In genomic region chr4:112693507-112693906, GRCh38 we compare ENCODE assay signal across 35 cellular contexts. TPM values are rescaled to one million over a fixed set of nuclear protein-coding genes. Genes with fewer than 3 reads are reported as not detected.
DNase-seq lines count a peak whose midpoint lies in the region; ATAC-seq, FAIRE-seq and TF ChIP-seq lines count a peak whose summit lies in the region.
"Had no signal": no experiment of that assay in that cellular context is flagged by ENCODE, and none has a peak within 500 bp of the region (broad histone marks: within the 10 kb centered on the region; RNA-seq: fewer than 3 reads in every experiment).

No MANE protein-coding gene starts in this region.

- POLR2A ChIA-PET in H1 (lab: Charles Lee; ENCODE audit: partially characterized antibody), result interaction anchor here (0.6 to 1.7 kb wide), 7 partner anchors 9 to 57 kb away, joined by 3 to 4 read pairs (median 4); no protein-coding TSS in a partner anchor

- no peak for TF ChIP-seq EP300 in H1 (IDR thresholded peaks at IDR 0.05; ENCODE audit: borderline replicate concordance in 1 of 2, low read depth in 2 of 2, low read length in 2 of 2)
- no peak for TF ChIP-seq EP300 in esophagus muscularis mucosa (IDR thresholded peaks at IDR 0.05)

- CTCF ChIA-PET in H1 (lab: Charles Lee; ENCODE audit: partially characterized antibody), result interaction anchor here (0.8 to 2.3 kb wide), 4 partner anchors 10 to 153 kb away, joined by 4 to 7 read pairs (median 4); no protein-coding TSS in a partner anchor

- H3K23ac ChIP-seq in H1 (ENCODE audit: insufficient read length), result no peak overlapping the region
- H3K23ac ChIP-seq in neuronal stem cell (ENCODE audit: low read depth, low read length, poor library complexity), result no peak overlapping the region

- ATAC-seq in HG03342 (IDR thresholded peaks at IDR 0.05; ENCODE audit: unreplicated experiment) (no peak), HG03442 (IDR thresholded peaks at IDR 0.05; ENCODE audit: unreplicated experiment) (no peak)
- ATAC-seq: A549; CD8-positive, alpha-beta T cell had no signal

- no peak overlapping the region for H2BK5ac ChIP-seq in H1 (ENCODE audit: low read depth, low read length)
- no peak overlapping the region for H2BK5ac ChIP-seq in neuronal stem cell (ENCODE audit: low read length)

- no peak overlapping the region for H3K9ac ChIP-seq in H1 (replicated peaks in 1 of 4; ENCODE audit: extremely low read depth in 1 of 4, low read depth in 3 of 4, low read length in 3 of 4)
- no peak overlapping the region for H3K9ac ChIP-seq in neuronal stem cell (ENCODE audit: low read depth, low read length, poor library complexity)
- H3K9ac ChIP-seq: BLaER1; BLaER1 treated with 17β-estradiol and CSF1 and Interleukin-3, amounts not matched to agents 10 nM and 100 nM had no signal

- H2BK120ac ChIP-seq in H1 (replicated peaks; ENCODE audit: low read depth, low read length) (no peak overlapping the region), neuronal stem cell (ENCODE audit: low read depth, low read length) (no peak overlapping the region)

- H3K9me3 ChIP-seq in H1 (ENCODE audit: insufficient read depth in 2 of 2, low read depth in 1 of 2, low read length in 1 of 2) (no peaks in the 10 kb centered on the region), esophagus muscularis mucosa (no peaks in the 10 kb centered on the region), neuronal stem cell (replicated peaks in 1 of 2; ENCODE audit: control insufficient read depth in 2 of 2, insufficient read depth in 1 of 2, low read depth in 1 of 2, low read length in 2 of 2) (no peaks in the 10 kb centered on the region), osteoblast (ENCODE audit: low read depth, low read length) (no peaks in the 10 kb centered on the region)
- H3K9me3 ChIP-seq: A549; BE2C; BLaER1; BLaER1 treated with 17β-estradiol and CSF1 and Interleukin-3, amounts not matched to agents 10 nM and 100 nM; Caco-2 had no signal

- H4K8ac ChIP-seq in H1 (ENCODE audit: extremely low read depth, insufficient read depth, low read length) (no peak overlapping the region), neuronal stem cell (ENCODE audit: low read depth, low read length) (no peak overlapping the region)

- TF ChIP-seq CTCF in H1 (IDR thresholded peaks at IDR 0.05; ENCODE audit: control extremely low read depth in 1 of 3, insufficient read depth in 1 of 3, low read depth in 1 of 3, low read length in 3 of 3), result no peak
- TF ChIP-seq CTCF in esophagus muscularis mucosa (IDR thresholded peaks at IDR 0.05), result no peak
- no peak for TF ChIP-seq CTCF in osteoblast (IDR thresholded peaks at IDR 0.05; ENCODE audit: extremely low read depth, low read depth, low read length)

- H4K20me1 ChIP-seq in H1 (replicated peaks in 1 of 2; ENCODE audit: control insufficient read depth in 1 of 2, insufficient read depth in 2 of 2, low read length in 2 of 2) (no peaks in the 10 kb centered on the region), osteoblast (ENCODE audit: insufficient read depth, low read length) (no peaks in the 10 kb centered on the region)
- H4K20me1 ChIP-seq: BLaER1; BLaER1 treated with 17β-estradiol and CSF1 and Interleukin-3, amounts not matched to agents 10 nM and 100 nM had no signal

- TF ChIP-seq RAD21 in H1 (IDR thresholded peaks at IDR 0.05 in 1 of 2, conservative IDR thresholded peaks at IDR 0.05 in 1 of 2; ENCODE audit: low read depth in 2 of 2, low read length in 2 of 2), result no peak

- 96% methylated on average over 10 of the region's 10 CpGs; no CpG with 5 or more reads in 1 of the 2 experiments for WGBS in H1 (ENCODE audit: extremely low coverage in 1 of 2, insufficient coverage in 1 of 2, insufficient read length in 1 of 2, insufficient replicate concordance in 2 of 2, low coverage in 1 of 2, low lambda C conversion rate in 2 of 2, missing lambda C conversion rate in 1 of 2), 2 experiments
- 96% methylated on average over 10 of the region's 10 CpGs for WGBS in esophagus muscularis mucosa
- no CpG with 5 or more reads among the region's 10 CpGs for WGBS in neuronal stem cell (ENCODE audit: extremely low coverage in 2 of 2, insufficient read length in 2 of 2, insufficient replicate concordance in 1 of 2), 2 donors

- no peak for TF ChIP-seq POLR2A in H1 (IDR thresholded peaks at IDR 0.05; ENCODE audit: control extremely low read depth in 1 of 2, low read depth in 2 of 2, low read length in 2 of 2)
- no peak for TF ChIP-seq POLR2A in esophagus muscularis mucosa (IDR thresholded peaks at IDR 0.05; ENCODE audit: low read depth)

- FAIRE-seq in H1 (lab: Jason Lieb, UNC), result no peak
- FAIRE-seq: A204.1, A549, D721Med had no signal

- no peak overlapping the region for H4K5ac ChIP-seq in H1 (ENCODE audit: insufficient read length, low read depth, low read length)

- DNase-seq in H1 (ENCODE audit: low read depth in 1 of 2, low spot score in 2 of 2) (peak in 1 of 2 experiments; percentile 34), esophagus muscularis mucosa (ENCODE audit: extremely low spot score) (peak; percentile 90), neuronal stem cell (ENCODE audit: low spot score) (no peak), osteoblast (ENCODE audit: insufficient read length, low spot score, missing footprints) (peak; percentile 54), NCI-H345 (lab: John Stamatoyannopoulos, UW) (no peak), GM19240 (ENCODE audit: insufficient read length, low spot score) (no peak)
- DNase-seq: 8988T; ACHN; AML-193; BE2C; C1 segment of cervical spinal cord; Caco-2; Calu3; CD4-positive, alpha-beta memory T cell; CD4-positive, alpha-beta T cell; CD4-positive, CD25-positive, alpha-beta regulatory T cell; CD8-positive, alpha-beta memory T cell; CD8-positive, alpha-beta T cell; COR-L47; DMS 273 treated with DMSO at 0.1 percent for 48 hours; DMS153; DMS53; DMS79; DMS79 treated with DMSO at 0.1 percent for 48 hours; DND-41; EL had no signal

- peak overlapping the region; percentile 4 for H4K91ac ChIP-seq in H1 (replicated peaks; ENCODE audit: insufficient read length, low read length)
- H4K91ac ChIP-seq in neuronal stem cell (ENCODE audit: low read depth, low read length, poor library complexity), result no peak overlapping the region

- H3K27ac ChIP-seq in H1 (ENCODE audit: low read depth, low read length), result no peak overlapping the region
- H3K27ac ChIP-seq in esophagus muscularis mucosa (replicated peaks in 1 of 4), result no peak overlapping the region
- H3K27ac ChIP-seq in neuronal stem cell (replicated peaks; ENCODE audit: low read length), result no peak overlapping the region
- no peak overlapping the region for H3K27ac ChIP-seq in osteoblast (ENCODE audit: low read depth, low read length)
- H3K27ac ChIP-seq: 22Rv1; A549; BLaER1; BLaER1 treated with 17β-estradiol and CSF1 and Interleukin-3, amounts not matched to agents 10 nM and 100 nM; C4-2B had no signal

- no peaks in the 10 kb centered on the region for H3K79me2 ChIP-seq in H1 (ENCODE audit: control insufficient read depth in 1 of 2, insufficient read depth in 2 of 2, low read length in 2 of 2)
- no peaks in the 10 kb centered on the region for H3K79me2 ChIP-seq in osteoblast (ENCODE audit: insufficient read depth, low read length)

- H3K27me3 ChIP-seq in H1 (replicated peaks in 1 of 4; ENCODE audit: control insufficient read depth in 3 of 4, extremely low read depth in 1 of 4, insufficient read depth in 3 of 4, low read length in 3 of 4) (no peaks in the 10 kb centered on the region), esophagus muscularis mucosa (no peaks in the 10 kb centered on the region), neuronal stem cell (ENCODE audit: control insufficient read depth in 3 of 3, insufficient read depth in 3 of 3, low read depth in 1 of 3, low read length in 3 of 3) (no peaks in the 10 kb centered on the region), osteoblast (ENCODE audit: insufficient read depth, low read length) (no peaks in the 10 kb centered on the region)
- H3K27me3 ChIP-seq: BE2C; BLaER1; BLaER1 treated with 17β-estradiol and CSF1 and Interleukin-3, amounts not matched to agents 10 nM and 100 nM had no signal

- H2AK5ac ChIP-seq in H1 (ENCODE audit: low read depth, low read length) (no peak overlapping the region; the same call in 1 of the 2 replicates), neuronal stem cell (ENCODE audit: low read depth, low read length) (peak overlapping the region; percentile 81)

- no peak overlapping the region for H3K56ac ChIP-seq in H1 (replicated peaks; ENCODE audit: insufficient read length, low read depth, low read length)

- H3K4me2 ChIP-seq in H1 (ENCODE audit: insufficient read depth in 1 of 2, low read depth in 2 of 2, low read length in 2 of 2) (no peak overlapping the region), neuronal stem cell (ENCODE audit: insufficient read depth, low read length, poor library complexity, severe bottlenecking) (no peak overlapping the region), osteoblast (ENCODE audit: insufficient read depth, low read length) (no peak overlapping the region)
- H3K4me2 ChIP-seq: A549; BLaER1; BLaER1 treated with 17β-estradiol and CSF1 and Interleukin-3, amounts not matched to agents 10 nM and 100 nM had no signal

- H3K36me3 ChIP-seq in H1 (ENCODE audit: control insufficient read depth in 2 of 4, insufficient read depth in 4 of 4, low read length in 3 of 4) (peaks cover 0 to 12% (median 0%) of the 10 kb centered on the region in 4 experiments; a peak in 3 of 8 replicates), esophagus muscularis mucosa (no peaks in the 10 kb centered on the region), neuronal stem cell (replicated peaks in 1 of 2; ENCODE audit: control insufficient read depth in 2 of 2, insufficient read depth in 2 of 2, low read length in 2 of 2) (no peaks in the 10 kb centered on the region), osteoblast (ENCODE audit: insufficient read depth, low read length) (no peaks in the 10 kb centered on the region)
- H3K36me3 ChIP-seq: BE2C; BLaER1; BLaER1 treated with 17β-estradiol and CSF1 and Interleukin-3, amounts not matched to agents 10 nM and 100 nM had no signal

- H3K4ac ChIP-seq in H1 (replicated peaks; ENCODE audit: insufficient read length, low read depth, low read length), result no peak overlapping the region
- no peak overlapping the region for H3K4ac ChIP-seq in neuronal stem cell (ENCODE audit: low read length)

- H2BK12ac ChIP-seq in H1 (ENCODE audit: low read depth, low read length) (no peak overlapping the region), neuronal stem cell (ENCODE audit: low read length) (no peak overlapping the region)

- H3K4me1 ChIP-seq in H1 (replicated peaks in 1 of 4; ENCODE audit: control insufficient read depth in 3 of 4, insufficient read depth in 4 of 4, low read length in 3 of 4), result no peaks in the 10 kb centered on the region; a peak in 1 of 7 replicates
- H3K4me1 ChIP-seq in esophagus muscularis mucosa, result no peaks in the 10 kb centered on the region
- no peaks in the 10 kb centered on the region for H3K4me1 ChIP-seq in neuronal stem cell (ENCODE audit: control insufficient read depth in 2 of 2, insufficient read depth in 1 of 2, low read depth in 1 of 2, low read length in 2 of 2)
- no peaks in the 10 kb centered on the region for H3K4me1 ChIP-seq in osteoblast (ENCODE audit: insufficient read depth, low read length)
- H3K4me1 ChIP-seq: A549; BE2C; BLaER1; BLaER1 treated with 17β-estradiol and CSF1 and Interleukin-3, amounts not matched to agents 10 nM and 100 nM; Caco-2 had no signal

- H2AFZ ChIP-seq in H1 (ENCODE audit: low read length), result no peak overlapping the region
- no peak overlapping the region for H2AFZ ChIP-seq in neuronal stem cell (ENCODE audit: low read length)
- no peak overlapping the region for H2AFZ ChIP-seq in osteoblast (ENCODE audit: low read length)

- H3K18ac ChIP-seq in H1 (ENCODE audit: extremely low read depth, low read length), result no peak overlapping the region
- no peak overlapping the region for H3K18ac ChIP-seq in neuronal stem cell (ENCODE audit: low read length)

- no peaks in the 10 kb centered on the region for H3K23me2 ChIP-seq in H1 (ENCODE audit: low read depth, low read length)

- H2BK15ac ChIP-seq in H1 (ENCODE audit: low read length), result no peak overlapping the region
- H2BK15ac ChIP-seq in neuronal stem cell (ENCODE audit: low read length), result no peak overlapping the region

- H3K4me3 ChIP-seq in H1 (ENCODE audit: extremely low read depth in 1 of 4, insufficient read depth in 2 of 4, low read depth in 3 of 4, low read length in 4 of 4) (no peak overlapping the region), esophagus muscularis mucosa (no peak overlapping the region), neuronal stem cell (ENCODE audit: low read length in 2 of 2) (no peak overlapping the region), osteoblast (ENCODE audit: insufficient read depth, low read length) (no peak overlapping the region)
- H3K4me3 ChIP-seq: A549; BLaER1; BLaER1 treated with 17β-estradiol and CSF1 and Interleukin-3, amounts not matched to agents 10 nM and 100 nM had no signal

- H3K79me1 ChIP-seq in H1 (ENCODE audit: low read depth, low read length) (no peaks in the 10 kb centered on the region), neuronal stem cell (ENCODE audit: low read depth, low read length) (no peaks in the 10 kb centered on the region)

- intact Hi-C loops in esophagus muscularis mucosa (cut with DNase I), result no loop called here

- H3K14ac ChIP-seq in H1 (ENCODE audit: insufficient read length), result no peak overlapping the region
- peak overlapping the region; percentile 71 for H3K14ac ChIP-seq in neuronal stem cell (ENCODE audit: low read length)

- H2BK20ac ChIP-seq in H1 (ENCODE audit: low read length), result no peak overlapping the region

RNA-seq across cellular contexts. Expression of gene LARP7, which starts 56.6 kb away (rescaled TPM):
- total RNA-seq in H1 (2021; fragmentation: NEBNext Ultra II Directional; extraction: Animal tissue kit (Norgen Biotek cat#: 25700)), result 38.3 and 40.1 TPM in 2 replicates
- 4.1 and 9.3 TPM in 2 replicates for polyA plus RNA-seq in H1 (2011; rRNA removed)
- 20.7 TPM for polyA plus RNA-seq in H1 (2011; cell fraction: cytosol; rRNA removed)
- polyA plus RNA-seq in H1 (2011; cell fraction: nucleus; rRNA removed), result 2.8 TPM
- 35.0 to 61.3 TPM (median 43.5 TPM) in 4 replicates for polyA plus RNA-seq in H1 (2012, experiment 1 of 2)
- 22.6 TPM for polyA plus RNA-seq in H1 (2012, experiment 2 of 2)
- polyA plus RNA-seq in H1 (2013, experiment 1 of 2), result 64.4 TPM
- 58.7 TPM for polyA plus RNA-seq in H1 (2013, experiment 2 of 2)
- polyA minus RNA-seq in H1 (2011; rRNA and poly(A)+ RNA removed), result 2.6 and 5.8 TPM in 2 replicates
- 11.7 TPM for polyA minus RNA-seq in H1 (2011; cell fraction: cytosol; rRNA and poly(A)+ RNA removed)
- polyA minus RNA-seq in H1 (2011; cell fraction: nucleus; rRNA and poly(A)+ RNA removed), result 14.7 TPM
- total RNA-seq in esophagus muscularis mucosa, result 10 to 100 TPM; 42.3 to 75.6 (median 47.3) TPM
- 166 TPM for polyA plus RNA-seq in neuronal stem cell (2013, experiment 1 of 2)
- 178 TPM for polyA plus RNA-seq in neuronal stem cell (2013, experiment 2 of 2)
- total RNA-seq in osteoblast, result 29.2 and 32.2 TPM in 2 replicates

RNA-seq across cellular contexts. Expression of gene ZGRF1, which starts 56.8 kb away (rescaled TPM):
- 43.7 and 44.6 TPM in 2 replicates for total RNA-seq in H1 (2021; fragmentation: NEBNext Ultra II Directional; extraction: Animal tissue kit (Norgen Biotek cat#: 25700))
- 7.7 and 12.0 TPM in 2 replicates for polyA plus RNA-seq in H1 (2011; rRNA removed)
- 22.7 TPM for polyA plus RNA-seq in H1 (2011; cell fraction: cytosol; rRNA removed)
- polyA plus RNA-seq in H1 (2011; cell fraction: nucleus; rRNA removed), result 12.5 TPM
- polyA plus RNA-seq in H1 (2012, experiment 1 of 2), result 17.1 to 32.9 TPM (median 21.1 TPM) in 4 replicates
- polyA plus RNA-seq in H1 (2012, experiment 2 of 2), result 1.4 TPM
- polyA plus RNA-seq in H1 (2013, experiment 1 of 2), result 25.4 TPM
- polyA plus RNA-seq in H1 (2013, experiment 2 of 2), result 22.5 TPM
- 13.9 and 21.8 TPM in 2 replicates for polyA minus RNA-seq in H1 (2011; rRNA and poly(A)+ RNA removed)
- 20.0 TPM for polyA minus RNA-seq in H1 (2011; cell fraction: cytosol; rRNA and poly(A)+ RNA removed)
- polyA minus RNA-seq in H1 (2011; cell fraction: nucleus; rRNA and poly(A)+ RNA removed), result 50.5 TPM
- 1 to 10 TPM; 1.5 to 10.0 (median 3.7) TPM for total RNA-seq in esophagus muscularis mucosa
- 19.8 TPM for polyA plus RNA-seq in neuronal stem cell (2013, experiment 1 of 2)
- 21.4 TPM for polyA plus RNA-seq in neuronal stem cell (2013, experiment 2 of 2)
- total RNA-seq in osteoblast, result 5.8 and 7.1 TPM in 2 replicates

Comparison
In these comparisons a context has a peak if more than half of its experiments do, and no peak if none do; other contexts are left out.
1. DNase-seq: peak in esophagus muscularis mucosa (single experiment) and osteoblast (single experiment); none in neuronal stem cell (single experiment), NCI-H345 (single experiment) and GM19240 (single experiment).